ENCODE assay signal across 15 cellular contexts in genomic region chr4:866761-867390, GRCh38. TPM values are rescaled to one million over a fixed set of nuclear protein-coding genes. Genes with fewer than 3 reads are reported as not detected.
DNase-seq lines count a peak whose midpoint lies in the region; ATAC-seq and TF ChIP-seq lines count a peak whose summit lies in the region.
"Had no signal": no experiment of that assay in that cellular context is flagged by ENCODE, and none has a peak within 500 bp of the region (broad histone marks: within the 10 kb centered on the region; RNA-seq: fewer than 3 reads in every experiment).

No MANE protein-coding gene starts in this region.

- peak overlapping the region; percentile 54 for H3K27ac ChIP-seq in A673 (ENCODE audit: low read depth, low read length, poor library complexity, severe bottlenecking)
- H3K27ac ChIP-seq: PC-9 had no signal

- peak; percentile 88 for ATAC-seq in activated T-helper 17 cell treated with anti-CD3 and anti-CD28 coated beads, Interleukin-2, amount 50 U/mL, for 72 hours (replicated peaks)
- ATAC-seq in HG03520 (IDR thresholded peaks at IDR 0.05; ENCODE audit: unreplicated experiment): no peak
- ATAC-seq in HG03095 (IDR thresholded peaks at IDR 0.05; ENCODE audit: unreplicated experiment): no peak
- ATAC-seq: sciatic nerve, SK-N-SH treated with all-trans-retinoic acid at 6 μM for 48 hours had no signal

- H3K27me3 Mint-ChIP-seq in activated T-helper 17 cell treated with anti-CD3 and anti-CD28 coated beads, Interleukin-2, amount 50 U/mL, for 72 hours: no peaks in the 10 kb centered on the region

- BruUV-seq in A673 (replicated peaks; lab: Mats Ljungman, UMichigan): no TSS peak

- DNase-seq in A673 (ENCODE audit: low spot score) (peak; percentile 53), ELR (ENCODE audit: low read depth) (peak; percentile 23), glomerular visceral epithelial cell (ENCODE audit: extremely low spot score) (peak; percentile 7), dermis blood vessel endothelial cell (no peak), DMS 273 (lab: John Stamatoyannopoulos, UW; ENCODE audit: unreplicated experiment) (no peak)
- DNase-seq: activated CD4-positive, alpha-beta T cell treated with anti-CD3 and anti-CD28 coated beads, Interleukin-2, amount 50 U/mL, for 4 hours; DMS 273 treated with DMSO at 0.1 percent for 48 hours; NCI-H187; NCI-H524 had no signal

- POLR2A ChIA-PET in A673 (lab: Charles Lee; ENCODE audit: low non-redundant PET): no interaction called here

- CTCF ChIA-PET in A673 (lab: Charles Lee): no interaction called here

- no peaks in the 10 kb centered on the region for H3K9me3 ChIP-seq in A673 (ENCODE audit: low read depth, low read length, poor library complexity, severe bottlenecking)

- H3K9me3 Mint-ChIP-seq in activated T-helper 17 cell treated with anti-CD3 and anti-CD28 coated beads, Interleukin-2, amount 50 U/mL, for 72 hours: no peaks in the 10 kb centered on the region

- H3K36me3 ChIP-seq in A673 (ENCODE audit: insufficient read depth, low read length, poor library complexity, severe bottlenecking): peaks cover 3% of the 10 kb centered on the region

- peaks cover 9% of the 10 kb centered on the region for H3K4me1 ChIP-seq in A673 (ENCODE audit: insufficient read depth, low read length, poor library complexity, severe bottlenecking)

- H3K4me3 ChIP-seq in A673 (ENCODE audit: low read depth, low read length, poor library complexity, severe bottlenecking): no peak overlapping the region
- H3K4me3 ChIP-seq: PC-9 had no signal

- H3K36me3 Mint-ChIP-seq in activated T-helper 17 cell treated with anti-CD3 and anti-CD28 coated beads, Interleukin-2, amount 50 U/mL, for 72 hours (ENCODE audit: low read depth): peaks cover 61% of the 10 kb centered on the region

- intact Hi-C loops in A673 (cut with micrococcal nuclease; ENCODE audit: unreplicated experiment): no loop called here

- H3K27ac Mint-ChIP-seq in activated T-helper 17 cell treated with anti-CD3 and anti-CD28 coated beads, Interleukin-2, amount 50 U/mL, for 72 hours: no peak overlapping the region

- H3K4me1 Mint-ChIP-seq in activated T-helper 17 cell treated with anti-CD3 and anti-CD28 coated beads, Interleukin-2, amount 50 U/mL, for 72 hours: no peaks in the 10 kb centered on the region

- no peak overlapping the region for H3K4me3 Mint-ChIP-seq in activated T-helper 17 cell treated with anti-CD3 and anti-CD28 coated beads, Interleukin-2, amount 50 U/mL, for 72 hours

- TF ChIP-seq CTCF in A673 (conservative IDR thresholded peaks at IDR 0.05; ENCODE audit: low read depth, low read length): no peak

- H3K27me3 ChIP-seq in A673 (replicated peaks; ENCODE audit: insufficient read depth, low read depth, low read length, poor library complexity): no peaks in the 10 kb centered on the region

RNA-seq across cellular contexts. Expression of gene CPLX1, which starts 40.9 kb away (rescaled TPM):
- total RNA-seq in A673 (2021) (4.6 and 6.6 TPM in 2 replicates), dermis blood vessel endothelial cell (0.09 and 0.34 TPM in 2 replicates)
- total RNA-seq in activated T-helper 17 cell treated with anti-CD3 and anti-CD28 coated beads, Interleukin-2, amount 50 U/mL, for 72 hours: 1 to 10 TPM in 1 of 2 donors, under 1 TPM in 1; 0.50 to 3.6 TPM

Comparison
In these comparisons a context has a peak if more than half of its experiments do, and no peak if none do; other contexts are left out.
1. DNase-seq: peak in A673 (single experiment), ELR (single experiment) and glomerular visceral epithelial cell (single experiment); none in dermis blood vessel endothelial cell (single experiment) and DMS 273 (single experiment).